Comparison of ENCODE assay signal across 15 cellular contexts in genomic region chr19:38216785-38217746, GRCh38. TPM values are rescaled to one million over a fixed set of nuclear protein-coding genes. Genes with fewer than 3 reads are reported as not detected.
"Had no signal": no experiment of that assay in that cellular context is flagged by ENCODE, and none has a peak within 500 bp of the region (broad histone marks: within the 10 kb centered on the region; RNA-seq: fewer than 3 reads in every experiment).

No MANE protein-coding gene starts in this region.

- ATAC-seq: activated CD4-positive, CD25-positive, alpha-beta regulatory T cell treated with anti-CD3 and anti-CD28 coated beads, Interleukin-2, amount 50 U/mL, for 24 hours; activated CD8-positive, alpha-beta memory T cell treated with anti-CD3 and anti-CD28 coated beads, Interleukin-2, amount 10 ng/mL, durations not matched to agents 7 days and 5 days; activated naive CD4-positive, alpha-beta T cell treated with anti-CD3 and anti-CD28 coated beads, Interleukin-2, amount 50 U/mL, for 72 hours; activated T-cell treated with anti-CD3 and anti-CD28 coated beads, Interleukin-2, amount 50 U/mL, for 4 hours; gastrocnemius medialis; heart right ventricle; right cardiac atrium; stimulated activated effector memory CD8-positive, alpha-beta T cell treated with anti-CD3 and anti-CD28 coated beads, Interleukin-12 subunit alpha, Interleukin-12 subunit beta, amount 100 ng/mL, for 72 hours had no signal

- H3K36me3 ChIP-seq: gastrocnemius medialis, heart right ventricle, tibial nerve had no signal

- DNase-seq: activated CD4-positive, alpha-beta T cell treated with anti-CD3 and anti-CD28 coated beads, Interleukin-2, amount 50 U/mL, for 48 hours; activated CD8-positive, alpha-beta memory T cell treated with anti-CD3 and anti-CD28 coated beads, Interleukin-2, amount 10 ng/mL, durations not matched to agents 7 days and 5 days; activated effector memory CD4-positive, alpha-beta T cell treated with anti-CD3 and anti-CD28 coated beads, Interleukin-2, amount 50 U/mL, for 16 hours; activated T-cell treated with anti-CD3 and anti-CD28 coated beads, Interleukin-2, amount 50 U/mL, for 4 hours; amniotic stem cell; gastrocnemius medialis; heart right ventricle; mesendoderm; right cardiac atrium; SW 1271 had no signal

- H3K9me3 ChIP-seq: gastrocnemius medialis, heart right ventricle, tibial nerve had no signal

- H3K4me1 ChIP-seq: gastrocnemius medialis, heart right ventricle, tibial nerve had no signal

- H3K27ac ChIP-seq: gastrocnemius medialis, heart right ventricle, tibial nerve had no signal

- H3K4me3 ChIP-seq: gastrocnemius medialis, heart right ventricle, tibial nerve had no signal

RNA-seq across cellular contexts. Expression of gene DPF1, which starts 7.0 kb away (rescaled TPM):
- total RNA-seq: gastrocnemius medialis, liver, tibial nerve had no signal

RNA-seq across cellular contexts. Expression of gene PPP1R14A, which starts 39.1 kb away (rescaled TPM):
- total RNA-seq: activated CD8-positive, alpha-beta memory T cell treated with anti-CD3 and anti-CD28 coated beads, Interleukin-2, amount 10 ng/mL, durations not matched to agents 7 days and 5 days had no signal
